Comparison of ENCODE assay signal across 16 cellular contexts in genomic region chr2:58893645-58894336, GRCh38.
DNase-seq lines count a peak whose midpoint lies in the region; ATAC-seq, FAIRE-seq and TF ChIP-seq lines count a peak whose summit lies in the region.
"Had no signal": no experiment of that assay in that cellular context is flagged by ENCODE, and none has a peak within 500 bp of the region (broad histone marks: within the 10 kb centered on the region; RNA-seq: fewer than 3 reads in every experiment).

No MANE protein-coding gene starts in this region.

- TF ChIP-seq RAD21 in K562 (CRISPR knock-in tag; conservative IDR thresholded peaks at IDR 0.05 in 1 of 2, IDR thresholded peaks at IDR 0.05 in 1 of 2): no peak

- TF ChIP-seq CTCF in heart left ventricle (IDR thresholded peaks at IDR 0.05) (no peak), right atrium auricular region (IDR thresholded peaks at IDR 0.05) (no peak), K562 (IDR thresholded peaks at IDR 0.05 in 2 of 3, conservative IDR thresholded peaks at IDR 0.05 in 1 of 3; ENCODE audit: insufficient read depth in 2 of 3, low read depth in 1 of 3, low read length in 3 of 3) (no peak), BE2C (IDR thresholded peaks at IDR 0.05; ENCODE audit: low read depth, low read length) (no peak)

- WGBS in heart left ventricle, 4 donors: 50 to 77% (median 57%) methylated on average over 14 of the region's 14 CpGs
- 27% methylated on average over 13 of the region's 14 CpGs for WGBS in K562 (ENCODE audit: insufficient coverage, low coverage, missing lambda C conversion rate)

- H3K27ac ChIP-seq in heart left ventricle (peak overlapping the region in 4 of 12 donors; percentile 5 to 40 (median 16)), right atrium auricular region (no peak overlapping the region), K562 (ENCODE audit: extremely low read depth, low read depth, low read length) (no peak overlapping the region)
- H3K27ac ChIP-seq: Peyer's patch had no signal

- intact Hi-C loops in heart left ventricle (cut with DNase I): no loop called here
- intact Hi-C loops in K562 (cut with micrococcal nuclease): no loop called here

- H3K9me1 ChIP-seq in K562 (ENCODE audit: control insufficient read depth, insufficient read depth, low read length): no peaks in the 10 kb centered on the region

- no peaks in the 10 kb centered on the region for H3K79me2 ChIP-seq in K562 (ENCODE audit: control insufficient read depth, insufficient read depth, low read length)

- no peaks in the 10 kb centered on the region for H4K20me1 ChIP-seq in K562 (replicated peaks; ENCODE audit: control insufficient read depth, insufficient read depth, low read length)

- no peak overlapping the region for H3K4me2 ChIP-seq in K562 (ENCODE audit: insufficient read depth, low read length)
- H3K4me2 ChIP-seq: GM23338 had no signal

- no peak for TF ChIP-seq POLR2A in heart left ventricle (IDR thresholded peaks at IDR 0.05)
- no peak for TF ChIP-seq POLR2A in K562 (conservative IDR thresholded peaks at IDR 0.05)

- in situ Hi-C loops in K562 (cut with MboI): no loop called here

- FAIRE-seq in K562 (lab: Jason Lieb, UNC): no peak

- POLR2A ChIA-PET in K562 (lab: Yijun Ruan, JAX): interaction anchor here (1.0 kb wide), 1 partner anchor 17 kb away, joined by 4 read pairs; no protein-coding TSS in a partner anchor

- CTCF ChIA-PET in K562 (lab: Yijun Ruan, JAX; ENCODE audit: low intra/inter-chr PET ratio): no interaction called here

- no peak overlapping the region for H3K9ac ChIP-seq in K562 (ENCODE audit: insufficient read depth in 1 of 2, low read depth in 2 of 2, low read length in 2 of 2)

- H3K9me3 ChIP-seq in heart left ventricle (no peaks in the 10 kb centered on the region), right atrium auricular region (no peaks in the 10 kb centered on the region), K562 (replicated peaks; ENCODE audit: control insufficient read depth, insufficient read depth, low read depth, low read length) (no peaks in the 10 kb centered on the region), BE2C (no peaks in the 10 kb centered on the region)
- H3K9me3 ChIP-seq: Peyer's patch had no signal

- H3K27me3 ChIP-seq in heart left ventricle (no peaks in the 10 kb centered on the region), right atrium auricular region (no peaks in the 10 kb centered on the region), K562 (ENCODE audit: control insufficient read depth in 2 of 2, insufficient read depth in 2 of 2, low read length in 2 of 2) (no peaks in the 10 kb centered on the region), BE2C (no peaks in the 10 kb centered on the region)
- H3K27me3 ChIP-seq: Peyer's patch had no signal

- no peak for TF ChIP-seq EP300 in K562 (IDR thresholded peaks at IDR 0.05; ENCODE audit: low read length)

- DNase-seq in heart left ventricle (peak in 3 of 5 donors; percentile 6 to 37 (median 31)), right atrium auricular region (ENCODE audit: low spot score) (no peak), K562 (ENCODE audit: extremely low read depth in 1 of 4, low spot score in 3 of 4) (no peak), hippocampal formation (lab: John Stamatoyannopoulos, UW) (peak; percentile 4 to 31), BE2C (no peak), NCI-H1092 (lab: John Stamatoyannopoulos, UW) (no peak), germinal center (ENCODE audit: low spot score) (no peak)
- DNase-seq: AML-193; Calu3; CD4-positive, alpha-beta T cell; DND-41; NCI-H1048; NCI-H774; Peyer's patch; SIG-M5 had no signal

- peak overlapping the region; percentile 48; the same call in 1 of the 2 replicates for H2AFZ ChIP-seq in K562 (ENCODE audit: low read depth, low read length)
- H2AFZ ChIP-seq: GM23338 had no signal

- peak overlapping the region in 2 of 12 donors; percentile 13 to 15 for H3K4me3 ChIP-seq in heart left ventricle
- no peak overlapping the region for H3K4me3 ChIP-seq in right atrium auricular region
- H3K4me3 ChIP-seq in K562: no peak overlapping the region
- H3K4me3 ChIP-seq in BE2C (ENCODE audit: low read depth, low read length): no peak overlapping the region
- H3K4me3 ChIP-seq: GM23338, Peyer's patch had no signal

- H3K4me1 ChIP-seq in heart left ventricle (peaks cover 0 to 6% (median 0%) of the 10 kb centered on the region in 12 donors), right atrium auricular region (peaks cover 0 to 9% of the 10 kb centered on the region in 2 donors), K562 (replicated peaks in 1 of 2; ENCODE audit: control insufficient read depth in 2 of 2, insufficient read depth in 2 of 2, low read length in 2 of 2) (no peaks in the 10 kb centered on the region; a peak in 1 of 5 replicates), BE2C (no peaks in the 10 kb centered on the region)
- H3K4me1 ChIP-seq: Peyer's patch had no signal

- no TSS peak for BruUV-seq in K562 (replicated peaks; lab: Mats Ljungman, UMichigan)

- H3K36me3 ChIP-seq in heart left ventricle: no peaks in the 10 kb centered on the region
- H3K36me3 ChIP-seq in right atrium auricular region: no peaks in the 10 kb centered on the region
- no peaks in the 10 kb centered on the region for H3K36me3 ChIP-seq in K562 (ENCODE audit: control insufficient read depth, insufficient read depth, low read length)
- no peaks in the 10 kb centered on the region for H3K36me3 ChIP-seq in BE2C
- H3K36me3 ChIP-seq: Peyer's patch had no signal

- ATAC-seq in heart left ventricle (peak; percentile 62 to 83 (median 81)), K562 (no peak)
- ATAC-seq: GM23338 had no signal

TF ChIP-seq in K562, 482 proteins besides CTCF, POLR2A, EP300 and RAD21:
- TF ChIP-seq AFF4 (CRISPR knock-in tag; IDR thresholded peaks at IDR 0.05): no peak
TF ChIP-seq in K562: peak in this region for 0.

Comparison
In these comparisons a context has a peak if more than half of its experiments do, and no peak if none do; other contexts are left out.
1. DNase-seq: peak in heart left ventricle (3 of 5) and hippocampal formation (2 of 2); none in right atrium auricular region (single experiment), K562 (0 of 4), BE2C (single experiment), NCI-H1092 (single experiment) and germinal center (single experiment).